ENCODE assay signal across 16 cellular contexts in genomic region chr11:35464308-35464707, GRCh38. TPM values are rescaled to one million over a fixed set of nuclear protein-coding genes. Genes with fewer than 3 reads are reported as not detected.
DNase-seq lines count a peak whose midpoint lies in the region; ATAC-seq lines count a peak whose summit lies in the region.
"Had no signal": no experiment of that assay in that cellular context is flagged by ENCODE, and none has a peak within 500 bp of the region (broad histone marks: within the 10 kb centered on the region; RNA-seq: fewer than 3 reads in every experiment).

No MANE protein-coding gene starts in this region.

- no peak for ATAC-seq in GM21619 (IDR thresholded peaks at IDR 0.05; ENCODE audit: unreplicated experiment)
- no peak for ATAC-seq in HG03469 (IDR thresholded peaks at IDR 0.05; ENCODE audit: unreplicated experiment)
- no peak for ATAC-seq in GM18867 (IDR thresholded peaks at IDR 0.05; ENCODE audit: unreplicated experiment)

- peak; percentile 16 for DNase-seq in Daoy (ENCODE audit: low read depth)
- DNase-seq in LHCN-M2 (ENCODE audit: low read depth) = peak; percentile 77
- peak; percentile 35 for DNase-seq in astrocyte of the hippocampus (ENCODE audit: low read depth, low spot score)
- peak; percentile 27 for DNase-seq in midbrain (lab: John Stamatoyannopoulos, UW)
- DNase-seq in DMS114 treated with DMSO at 0.1 percent for 48 hours (lab: John Stamatoyannopoulos, UW; ENCODE audit: unreplicated experiment) = no peak
- DNase-seq: activated B cell treated with CpG ODN at 0.5 μM for 24 hours; activated T-cell treated with anti-CD3 and anti-CD28 coated beads, Interleukin-2, amount 50 U/mL, for 1 hour; DMS79 treated with DMSO at 0.1 percent for 48 hours; esophagus squamous epithelium; kidney glomerular epithelial cell; NCI-H187; stimulated activated CD4-positive, alpha-beta T cell treated with anti-CD3 and anti-CD28 coated beads, Interleukin-2, amount 100 ng/mL, for 24 hours; stimulated activated naive CD4-positive, alpha-beta T cell had no signal

RNA-seq across cellular contexts. Expression of gene SLC1A2, which starts 45.0 kb away (rescaled TPM):
- total RNA-seq in Daoy (2014; rRNA removed; shearing (Covaris generic)) = 0.03 and 0.17 TPM in 2 replicates
- total RNA-seq in LHCN-M2 (2014; rRNA removed) = 0.38 and 0.40 TPM in 2 replicates
- 0.07 TPM for polyA plus RNA-seq in LHCN-M2 (2012)
- total RNA-seq: activated B cell treated with CpG ODN at 0.5 μM for 24 hours had no signal
